ENCODE assay signal across 7 cellular contexts in the genomic region with DNA sequence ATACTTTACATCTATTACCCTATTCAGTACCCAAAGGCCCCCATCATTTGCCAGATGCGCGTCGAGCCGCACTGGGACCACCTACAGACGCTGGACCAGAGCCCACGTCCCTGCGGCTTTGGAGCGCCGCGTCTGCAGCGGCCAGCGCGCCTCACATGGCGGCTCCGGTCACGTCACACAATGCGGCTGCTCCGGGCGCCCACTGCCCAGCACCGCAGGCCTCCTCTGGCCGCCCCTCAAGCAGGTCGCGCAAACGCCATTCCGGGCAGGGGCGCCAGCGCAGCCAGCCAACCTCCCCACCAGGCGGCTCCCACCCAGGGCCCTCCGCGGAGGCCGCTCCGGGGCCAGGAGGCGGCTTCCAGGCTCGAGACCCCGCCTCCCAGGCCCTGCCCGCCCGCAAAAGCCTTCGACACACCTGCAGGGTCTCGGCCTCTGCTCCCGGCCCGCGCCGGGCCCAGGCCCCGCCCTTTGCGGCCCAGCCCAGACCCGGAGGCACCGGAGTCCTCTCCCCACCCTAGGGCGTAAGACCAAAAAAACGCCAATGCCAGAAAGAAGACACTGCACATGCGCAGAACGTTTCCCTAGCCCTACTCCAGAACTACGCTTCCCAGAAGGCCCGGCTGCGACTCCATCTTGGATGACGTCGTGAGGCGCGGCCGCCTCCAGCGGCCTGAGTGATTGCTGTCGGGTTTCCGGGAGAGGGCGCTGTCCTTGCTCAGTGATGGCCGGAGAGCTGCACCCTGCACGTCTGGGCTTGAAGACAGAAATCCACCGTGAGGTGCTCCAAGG.
DNase-seq lines count a peak whose midpoint lies in the region; ATAC-seq, FAIRE-seq and TF ChIP-seq lines count a peak whose summit lies in the region.

Gene ZNF25, minus strand, starts transcription at position 557 of the 789 bp plus-strand sequence. CDS start 4,925 bp downstream, outside the sequence.

- peak; percentile 94 for TF ChIP-seq CTCF in astrocyte of the spinal cord (IDR thresholded peaks at IDR 0.05; ENCODE audit: low read depth, low read length)

- in situ Hi-C loops in astrocyte of the spinal cord (cut with HindIII; ENCODE audit: low sequenced_read_pairs): no loop called here

- peak; percentile 91 for DNase-seq in GM18507 (ENCODE audit: extremely low spot score, insufficient read length, low read depth)
- peak; percentile 88 for DNase-seq in NCI-H2029 (lab: John Stamatoyannopoulos, UW)
- DNase-seq in T1000 (lab: John Stamatoyannopoulos, UW): peak; percentile 94
- peak; percentile 98 for DNase-seq in astrocyte of the spinal cord (ENCODE audit: low read depth, low spot score)
- DNase-seq in hippocampal formation (lab: John Stamatoyannopoulos, UW): peak; percentile 98 to 99
- peak; percentile 99 for DNase-seq in retina

- peak within 1 kb of the TSS; percentile 73 for H3K4me3 ChIP-seq in astrocyte of the spinal cord (ENCODE audit: low read depth, low read length)

- peak; percentile 94 for ATAC-seq in HG02981 (IDR thresholded peaks at IDR 0.05; ENCODE audit: unreplicated experiment)

- peak; percentile 100 for FAIRE-seq in GM18507 (lab: Jason Lieb, UNC)

Comparison
In these comparisons a context has a peak if more than half of its experiments do, and no peak if none do; other contexts are left out.
1. Peak in every context shown above with its lines: DNase-seq, ATAC-seq and H3K4me3 ChIP-seq.